ENCODE assay signal across 8 cellular contexts in genomic region chr10:31318854-31319601, GRCh38. TPM values are rescaled to one million over a fixed set of nuclear protein-coding genes. Genes with fewer than 3 reads are reported as not detected.
DNase-seq lines count a peak whose midpoint lies in the region; ATAC-seq and TF ChIP-seq lines count a peak whose summit lies in the region.

ZEB1 (plus strand) TSS chr10:31319216; CDS start chr10:31319235, 19 bp downstream.

- peaks cover 51% of the 10 kb centered on the region for H3K4me1 Mint-ChIP-seq in chondrocyte (ENCODE audit: low read depth)

- H3K9me3 Mint-ChIP-seq in chondrocyte (ENCODE audit: low read depth), result no peaks in the 10 kb centered on the region

- H3K36me3 Mint-ChIP-seq in chondrocyte (ENCODE audit: low read depth), result peaks cover 2% of the 10 kb centered on the region

- no peaks in the 10 kb centered on the region for H3K27me3 Mint-ChIP-seq in chondrocyte (ENCODE audit: low read depth)

- peak within 1 kb of the TSS; percentile 97 for H3K27ac Mint-ChIP-seq in chondrocyte (ENCODE audit: unreplicated experiment)

- peak; percentile 76 for TF ChIP-seq CTCF in chondrocyte (IDR thresholded peaks at IDR 0.05)

- ATAC-seq in GM18873 (IDR thresholded peaks at IDR 0.05; ENCODE audit: low FRiP score, unreplicated experiment) (peak; percentile 23), HG03159 (IDR thresholded peaks at IDR 0.05; ENCODE audit: unreplicated experiment) (peak; percentile 38)

- peak within 1 kb of the TSS; percentile 98 for H3K4me3 Mint-ChIP-seq in chondrocyte (ENCODE audit: unreplicated experiment)

- DNase-seq in AG08396 (ENCODE audit: low spot score) (peak; percentile 86), NCI-H226 (peak; percentile 92), chondrocyte (ENCODE audit: low spot score) (peak; percentile 90), kidney tubule cell (ENCODE audit: low spot score) (peak; percentile 96)
- peak; percentile 87 to 92 for DNase-seq in activated CD4-positive, alpha-beta T cell treated with anti-CD3 and anti-CD28 coated beads for 24 hours (ENCODE audit: low read depth in 2 of 2)
- DNase-seq in stimulated activated CD4-positive, alpha-beta T cell treated with anti-CD3 and anti-CD28 coated beads, Interleukin-1b, Interleukin-23, amount 100 ng/mL, for 4 hours (ENCODE audit: low read depth in 2 of 2), result peak; percentile 78 to 89

RNA-seq across cellular contexts. Expression of gene ZEB1, which starts in this region (rescaled TPM):
- 63.1 to 99.0 TPM (median 63.3 TPM) in 3 replicates for total RNA-seq in chondrocyte

Comparison
In these comparisons a context has a peak if more than half of its experiments do, and no peak if none do; other contexts are left out.
1. Peak in every context shown above with its lines: DNase-seq and ATAC-seq.